Comparison of ENCODE assay signal across 20 cellular contexts in genomic region chr9:83560169-83560826, GRCh38.
"Had no signal": no experiment of that assay in that cellular context is flagged by ENCODE, and none has a peak within 500 bp of the region (broad histone marks: within the 10 kb centered on the region; RNA-seq: fewer than 3 reads in every experiment).

No MANE protein-coding gene starts in this region.

- H3K9me3 ChIP-seq: left lung, pancreas, spleen, tibial artery, upper lobe of left lung, vagina had no signal

- H3K27ac ChIP-seq: dorsolateral prefrontal cortex, left lung, pancreas, spleen, tibial artery, upper lobe of left lung, vagina had no signal

- H3K36me3 ChIP-seq: left lung, pancreas, spleen, tibial artery, upper lobe of left lung, vagina had no signal

- H3K27me3 ChIP-seq: dorsolateral prefrontal cortex, left lung, pancreas, spleen, tibial artery, upper lobe of left lung, vagina had no signal

- DNase-seq: cortex of kidney; dorsolateral prefrontal cortex; effector CD8-positive, alpha-beta T cell; foreskin melanocyte; head of caudate nucleus; hypothalamus; islet precursor cell; left lung; mesenchymal stem cell; naive B cell; occipital lobe; pancreas; spleen; stimulated activated CD4-positive, alpha-beta T cell treated with anti-CD3 and anti-CD28 coated beads, Interleukin-15, amount 100 ng/mL, for 24 hours; stimulated activated CD4-positive, alpha-beta T cell treated with anti-CD3 and anti-CD28 coated beads, Interleukin-1b, Interleukin-23, amount 100 ng/mL, for 48 hours; stimulated activated CD4-positive, alpha-beta T cell treated with anti-CD3 and anti-CD28 coated beads, Interleukin-4, amount 100 ng/mL, for 24 hours; tibial artery; upper lobe of left lung had no signal

- H3K4me1 ChIP-seq: left lung, pancreas, spleen, tibial artery, upper lobe of left lung, vagina had no signal

- H3K4me3 ChIP-seq: dorsolateral prefrontal cortex, left lung, lung, pancreas, spleen, tibial artery, upper lobe of left lung, vagina had no signal
